ENCODE assay signal across 28 cellular contexts in genomic region chr2:211823886-211824479, GRCh38.
"Had no signal": no experiment of that assay in that cellular context is flagged by ENCODE, and none has a peak within 500 bp of the region (broad histone marks: within the 10 kb centered on the region; RNA-seq: fewer than 3 reads in every experiment).

No MANE protein-coding gene starts in this region.

- H3K27me3 ChIP-seq: colonic mucosa, gastrocnemius medialis, neutrophil, pancreas, suprapubic skin, transverse colon, vagina had no signal

- H3K4me3 Mint-ChIP-seq: dendritic cell treated with granulocyte-macrophage colony-stimulating factor and Interleukin-4, amounts not matched to agents 40 ng/mL and 50 ng/mL, for 4 days; endodermal cell; memory B cell; natural killer cell; neural crest cell; stimulated activated naive CD8-positive, alpha-beta T cell treated with anti-CD3 and anti-CD28 coated beads, Interleukin-15, amount 100 ng/mL, for 72 hours had no signal

- H3K27ac ChIP-seq: colonic mucosa, gastrocnemius medialis, lower lobe of right lung, neutrophil, pancreas, suprapubic skin, transverse colon, vagina had no signal

- H3K27me3 Mint-ChIP-seq: dendritic cell treated with granulocyte-macrophage colony-stimulating factor and Interleukin-4, amounts not matched to agents 40 ng/mL and 50 ng/mL, for 4 days; memory B cell; stimulated activated naive CD8-positive, alpha-beta T cell treated with anti-CD3 and anti-CD28 coated beads, Interleukin-15, amount 100 ng/mL, for 72 hours had no signal

- H3K36me3 ChIP-seq: colonic mucosa, gastrocnemius medialis, lower lobe of right lung, neutrophil, pancreas, suprapubic skin, transverse colon, vagina had no signal

- ATAC-seq: esophagus mucosa; gastrocnemius medialis; left cardiac atrium; left ventricle myocardium superior; natural killer cell; pancreas; sciatic nerve; stimulated activated naive CD8-positive, alpha-beta T cell treated with anti-CD3 and anti-CD28 coated beads, Interleukin-15, amount 100 ng/mL, for 72 hours had no signal

- H3K4me3 ChIP-seq: colonic mucosa, gastrocnemius medialis, lower lobe of right lung, pancreas, smooth muscle cell, suprapubic skin, transverse colon, vagina had no signal

- H3K4me1 ChIP-seq: colonic mucosa, gastrocnemius medialis, lower lobe of right lung, pancreas, suprapubic skin, transverse colon, vagina had no signal

- H3K9me3 ChIP-seq: colonic mucosa, gastrocnemius medialis, neutrophil, pancreas, suprapubic skin, transverse colon, vagina had no signal

- H3K27ac Mint-ChIP-seq: dendritic cell treated with granulocyte-macrophage colony-stimulating factor and Interleukin-4, amounts not matched to agents 40 ng/mL and 50 ng/mL, for 4 days; endodermal cell; memory B cell; natural killer cell; stimulated activated naive CD8-positive, alpha-beta T cell treated with anti-CD3 and anti-CD28 coated beads, Interleukin-15, amount 100 ng/mL, for 72 hours had no signal

- DNase-seq: colonic mucosa; effector CD8-positive, alpha-beta T cell; endodermal cell; foreskin fibroblast; gastrocnemius medialis; head of caudate nucleus; kidney; left cardiac atrium; left ventricle myocardium superior; lower lobe of right lung; natural killer cell; pancreas; stimulated activated CD4-positive, alpha-beta T cell treated with anti-CD3 and anti-CD28 coated beads, Interleukin-12 subunit alpha, Interleukin-12 subunit beta, amount 100 ng/mL, for 4 hours; stimulated activated CD4-positive, alpha-beta T cell treated with anti-CD3 and anti-CD28 coated beads, Interleukin-1b, Interleukin-23, amount 100 ng/mL, for 48 hours; stimulated activated CD4-positive, alpha-beta T cell treated with anti-CD3 and anti-CD28 coated beads, Interleukin-4, amount 100 ng/mL, for 1 hour; stimulated activated CD8-positive, alpha-beta memory T cell treated with anti-CD3 and anti-CD28 coated beads, Interleukin-4, amount 100 ng/mL, for 48 hours; stimulated activated naive CD4-positive, alpha-beta T cell; stimulated activated naive CD8-positive, alpha-beta T cell treated with anti-CD3 and anti-CD28 coated beads, Interleukin-15, amount 100 ng/mL, for 72 hours; transverse colon had no signal

- H3K4me1 Mint-ChIP-seq: endodermal cell; memory B cell; natural killer cell; neural crest cell; stimulated activated naive CD8-positive, alpha-beta T cell treated with anti-CD3 and anti-CD28 coated beads, Interleukin-15, amount 100 ng/mL, for 72 hours had no signal

- H3K36me3 Mint-ChIP-seq: memory B cell, natural killer cell had no signal

- H3K9me3 Mint-ChIP-seq: dendritic cell treated with granulocyte-macrophage colony-stimulating factor and Interleukin-4, amounts not matched to agents 40 ng/mL and 50 ng/mL, for 4 days had no signal
